Comparison of ENCODE assay signal across 1 cellular context in genomic region chr3:9351709-9352126, GRCh38.
TF ChIP-seq lines count a peak whose summit lies in the region.

No MANE protein-coding gene starts in this region.

TF ChIP-seq in HepG2, 621 proteins besides CTCF, POLR2A, EP300 and RAD21:
- TF ChIP-seq, protein P1, sequence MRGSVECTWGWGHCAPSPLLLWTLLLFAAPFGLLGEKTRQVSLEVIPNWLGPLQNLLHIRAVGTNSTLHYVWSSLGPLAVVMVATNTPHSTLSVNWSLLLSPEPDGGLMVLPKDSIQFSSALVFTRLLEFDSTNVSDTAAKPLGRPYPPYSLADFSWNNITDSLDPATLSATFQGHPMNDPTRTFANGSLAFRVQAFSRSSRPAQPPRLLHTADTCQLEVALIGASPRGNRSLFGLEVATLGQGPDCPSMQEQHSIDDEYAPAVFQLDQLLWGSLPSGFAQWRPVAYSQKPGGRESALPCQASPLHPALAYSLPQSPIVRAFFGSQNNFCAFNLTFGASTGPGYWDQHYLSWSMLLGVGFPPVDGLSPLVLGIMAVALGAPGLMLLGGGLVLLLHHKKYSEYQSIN (CRISPR knock-in tag; IDR thresholded peaks at IDR 0.05; ENCODE audit: borderline replicate concordance) = no peak
- no peak for TF ChIP-seq RFX3 (CRISPR knock-in tag; IDR thresholded peaks at IDR 0.05)
